16 cellular contexts compared by ENCODE assay signal in the genomic region with DNA sequence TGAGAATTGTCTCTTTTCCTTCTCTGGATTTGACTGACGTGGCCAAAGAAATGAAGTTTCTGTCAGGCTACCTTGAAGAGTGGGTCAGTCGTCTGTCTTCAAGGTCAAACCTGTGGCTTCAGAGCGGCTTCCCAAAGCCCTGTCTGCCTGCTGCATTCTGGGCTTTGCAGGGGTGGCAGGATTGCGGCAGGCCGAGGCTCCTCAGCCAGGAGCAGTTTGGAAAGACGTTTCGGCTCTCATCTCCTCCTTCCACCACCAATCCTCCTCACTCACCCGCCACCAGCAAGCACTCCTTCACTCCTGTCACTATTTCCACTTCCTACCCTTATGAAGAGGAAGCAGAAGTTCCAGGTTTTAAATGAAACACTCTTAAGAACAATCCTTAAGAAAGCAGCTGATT.
"Had no signal": no experiment of that assay in that cellular context is flagged by ENCODE, and none has a peak within 500 bp of the region (broad histone marks: within the 10 kb centered on the region; RNA-seq: fewer than 3 reads in every experiment).

No MANE protein-coding gene starts in this region.

- FAIRE-seq: kidney, TTC549 had no signal

- DNase-seq: activated CD4-positive, alpha-beta T cell treated with anti-CD3 and anti-CD28 coated beads, Interleukin-2, amount 50 U/mL, for 1 hour; activated CD8-positive, alpha-beta memory T cell treated with anti-CD3 and anti-CD28 coated beads for 24 hours; activated naive CD8-positive, alpha-beta T cell treated with anti-CD3 and anti-CD28 coated beads for 36 hours; brain microvascular endothelial cell; dermis blood vessel endothelial cell; kidney; left ventricle myocardium superior; natural killer cell; psoas muscle; spleen; T-helper 2 cell; testis; upper lobe of right lung had no signal

- H3K27ac Mint-ChIP-seq: activated naive CD8-positive, alpha-beta T cell treated with anti-CD3 and anti-CD28 coated beads for 36 hours; natural killer cell; stimulated activated naive CD8-positive, alpha-beta T cell treated with anti-CD3 and anti-CD28 coated beads, Interleukin-15, Interleukin-2, amounts not matched to agents 100 ng/mL and 50 ng/mL, for 24 hours had no signal

- H3K4me3 Mint-ChIP-seq: activated naive CD8-positive, alpha-beta T cell treated with anti-CD3 and anti-CD28 coated beads for 36 hours; natural killer cell; stimulated activated naive CD8-positive, alpha-beta T cell treated with anti-CD3 and anti-CD28 coated beads, Interleukin-15, Interleukin-2, amounts not matched to agents 100 ng/mL and 50 ng/mL, for 24 hours had no signal

- H3K27me3 Mint-ChIP-seq: activated naive CD8-positive, alpha-beta T cell treated with anti-CD3 and anti-CD28 coated beads for 36 hours; stimulated activated naive CD8-positive, alpha-beta T cell treated with anti-CD3 and anti-CD28 coated beads, Interleukin-15, Interleukin-2, amounts not matched to agents 100 ng/mL and 50 ng/mL, for 24 hours had no signal

- H3K4me1 ChIP-seq: testis, upper lobe of right lung had no signal

- H3K9me3 ChIP-seq: testis had no signal

- H3K36me3 Mint-ChIP-seq: activated naive CD8-positive, alpha-beta T cell treated with anti-CD3 and anti-CD28 coated beads for 36 hours had no signal

- H3K36me3 ChIP-seq: brain microvascular endothelial cell, spleen, upper lobe of right lung had no signal

- H3K4me1 Mint-ChIP-seq: activated naive CD8-positive, alpha-beta T cell treated with anti-CD3 and anti-CD28 coated beads for 36 hours; natural killer cell had no signal

- ATAC-seq: left ventricle myocardium superior, natural killer cell, sciatic nerve, upper lobe of right lung had no signal

- H3K9me3 Mint-ChIP-seq: activated naive CD8-positive, alpha-beta T cell treated with anti-CD3 and anti-CD28 coated beads for 36 hours had no signal

- H3K4me3 ChIP-seq: psoas muscle, spleen, testis, upper lobe of right lung had no signal

- H3K27me3 ChIP-seq: brain microvascular endothelial cell, spleen, testis, upper lobe of right lung had no signal

- H3K27ac ChIP-seq: brain microvascular endothelial cell, psoas muscle, spleen, testis, upper lobe of right lung had no signal
